Comparison of ENCODE assay signal across 1 cellular context in genomic region chr10:124693801-124694416, GRCh38.
TF ChIP-seq lines count a peak whose summit lies in the region.

No MANE protein-coding gene starts in this region.

TF ChIP-seq in H1, 55 proteins besides CTCF, POLR2A, EP300 and RAD21 (continued from another document):
- TF ChIP-seq CHD7 (IDR thresholded peaks at IDR 0.05; ENCODE audit: insufficient replicate concordance, low read length): no peak
- no peak for TF ChIP-seq HDAC6 (IDR thresholded peaks at IDR 0.05; ENCODE audit: low read depth, low read length)
- no peak for TF ChIP-seq SP4 (IDR thresholded peaks at IDR 0.05; ENCODE audit: low read length)
- TF ChIP-seq, protein P1, sequence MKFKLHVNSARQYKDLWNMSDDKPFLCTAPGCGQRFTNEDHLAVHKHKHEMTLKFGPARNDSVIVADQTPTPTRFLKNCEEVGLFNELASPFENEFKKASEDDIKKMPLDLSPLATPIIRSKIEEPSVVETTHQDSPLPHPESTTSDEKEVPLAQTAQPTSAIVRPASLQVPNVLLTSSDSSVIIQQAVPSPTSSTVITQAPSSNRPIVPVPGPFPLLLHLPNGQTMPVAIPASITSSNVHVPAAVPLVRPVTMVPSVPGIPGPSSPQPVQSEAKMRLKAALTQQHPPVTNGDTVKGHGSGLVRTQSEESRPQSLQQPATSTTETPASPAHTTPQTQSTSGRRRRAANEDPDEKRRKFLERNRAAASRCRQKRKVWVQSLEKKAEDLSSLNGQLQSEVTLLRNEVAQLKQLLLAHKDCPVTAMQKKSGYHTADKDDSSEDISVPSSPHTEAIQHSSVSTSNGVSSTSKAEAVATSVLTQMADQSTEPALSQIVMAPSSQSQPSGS (IDR thresholded peaks at IDR 0.05; ENCODE audit: low read length): no peak
TF ChIP-seq in H1: peak in this region for 0.
